Comparison of ENCODE assay signal across 8 cellular contexts in the genomic region with DNA sequence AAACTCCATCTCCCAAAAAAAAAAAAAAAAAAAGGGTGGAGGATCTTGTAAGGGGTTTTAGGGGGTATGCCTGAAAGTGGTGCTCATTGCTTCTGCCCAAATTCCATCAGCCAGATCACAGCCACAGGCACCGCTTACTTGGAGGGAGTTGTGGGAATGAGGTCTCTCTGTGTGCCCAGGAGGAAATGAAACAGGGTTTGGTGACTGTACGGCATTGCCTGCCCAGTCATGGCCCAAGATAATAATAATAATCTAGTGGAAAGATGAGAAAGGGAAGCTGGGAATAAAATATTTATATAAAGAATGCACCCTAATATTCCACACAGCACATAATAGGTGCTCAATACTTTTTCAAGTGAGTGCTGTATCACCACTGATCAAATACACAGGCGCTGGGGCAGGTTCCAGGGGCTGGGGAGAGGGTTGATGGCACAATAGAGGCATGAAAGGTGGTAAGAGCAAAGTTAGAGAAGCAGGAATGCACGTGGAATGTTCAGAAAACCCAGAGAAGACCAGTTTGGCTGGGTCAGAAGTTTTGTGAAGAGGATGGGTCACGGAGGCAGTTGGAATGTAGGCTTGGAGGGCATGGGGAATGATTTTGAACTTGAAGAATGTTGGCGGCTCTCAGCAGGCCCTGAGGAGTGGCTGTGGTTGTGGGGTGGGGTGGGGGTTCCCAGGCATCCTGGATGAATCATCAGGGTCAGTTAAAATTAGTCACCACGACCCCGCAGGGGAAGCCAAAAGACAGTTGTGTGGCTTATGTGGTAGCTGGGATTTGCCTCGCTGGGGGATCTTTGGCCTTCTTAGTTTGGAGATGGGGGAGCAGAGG. TPM values are rescaled to one million over a fixed set of nuclear protein-coding genes. Genes with fewer than 3 reads are reported as not detected.
DNase-seq lines count a peak whose midpoint lies in the region; ATAC-seq and TF ChIP-seq lines count a peak whose summit lies in the region.

No MANE protein-coding gene starts in this region.

- H3K27me3 Mint-ChIP-seq in activated T-helper 2 cell treated with anti-CD3 and anti-CD28 coated beads, Interferon-gamma antibody, Interleukin-2, Interleukin-4, amounts not matched to agents 10 μg/mL and 5 μg/mL and 100 μg/mL, durations not matched to agents 14 hours and 24 hours and 36 hours (ENCODE audit: low read depth) = peaks cover 10% of the 10 kb centered on the region

- H3K9me3 ChIP-seq in DND-41 (ENCODE audit: insufficient read depth, low read length, severe bottlenecking) = no peaks in the 10 kb centered on the region
- no peaks in the 10 kb centered on the region for H3K9me3 ChIP-seq in right atrium auricular region

- H3K27ac ChIP-seq in DND-41 (ENCODE audit: low read length) (no peak overlapping the region), right atrium auricular region (peak overlapping the region; percentile 42 to 75)

- H3K4me3 Mint-ChIP-seq in activated T-helper 2 cell treated with anti-CD3 and anti-CD28 coated beads, Interferon-gamma antibody, Interleukin-2, Interleukin-4, amounts not matched to agents 10 μg/mL and 5 μg/mL and 100 μg/mL, durations not matched to agents 14 hours and 24 hours and 36 hours (ENCODE audit: low read depth) = no peak overlapping the region

- H3K79me2 ChIP-seq in DND-41 (ENCODE audit: insufficient read depth, low read length) = no peaks in the 10 kb centered on the region

- no peak for TF ChIP-seq CTCF in DND-41 (IDR thresholded peaks at IDR 0.05; ENCODE audit: borderline replicate concordance, extremely low read depth, low read length, poor library complexity, severe bottlenecking)
- TF ChIP-seq CTCF in NB4 (IDR thresholded peaks at IDR 0.05; ENCODE audit: low read depth, low read length) = no peak
- TF ChIP-seq CTCF in right atrium auricular region (IDR thresholded peaks at IDR 0.05) = no peak

- H3K9me3 Mint-ChIP-seq in activated T-helper 2 cell treated with anti-CD3 and anti-CD28 coated beads, Interferon-gamma antibody, Interleukin-2, Interleukin-4, amounts not matched to agents 10 μg/mL and 5 μg/mL and 100 μg/mL, durations not matched to agents 14 hours and 24 hours and 36 hours = peaks cover 4% of the 10 kb centered on the region

- H3K27me3 ChIP-seq in DND-41 (ENCODE audit: insufficient read depth, low read length, poor library complexity) = no peaks in the 10 kb centered on the region
- H3K27me3 ChIP-seq in right atrium auricular region = no peaks in the 10 kb centered on the region

- no peak overlapping the region for H3K9ac ChIP-seq in DND-41 (ENCODE audit: low read depth, low read length)

- H2AFZ ChIP-seq in DND-41 (ENCODE audit: low read depth, low read length) = no peak overlapping the region

- DNase-seq in DND-41 (peak; percentile 16), NB4 (ENCODE audit: low read depth) (peak; percentile 93), right atrium auricular region (ENCODE audit: low spot score) (peak; percentile 91), NCI-H446 treated with DMSO at 0.1 percent for 48 hours (lab: John Stamatoyannopoulos, UW) (no peak), NCI-H510A treated with DMSO at 0.1 percent for 48 hours (lab: John Stamatoyannopoulos, UW) (no peak), DMS 273 (lab: John Stamatoyannopoulos, UW; ENCODE audit: unreplicated experiment) (no peak)
- DNase-seq in activated T-helper 2 cell treated with anti-CD3 and anti-CD28 coated beads, Interferon-gamma antibody, Interleukin-2, Interleukin-4, amounts not matched to agents 10 μg/mL and 5 μg/mL and 100 μg/mL, durations not matched to agents 14 hours and 24 hours and 36 hours (ENCODE audit: low spot score) = peak; percentile 44
- peak; percentile 51 to 59 for DNase-seq in stimulated activated CD4-positive, alpha-beta T cell treated with anti-CD3 and anti-CD28 coated beads, Interleukin-2, amount 100 ng/mL, for 24 hours

- ATAC-seq in DND-41 (ENCODE audit: insufficient read depth, low read depth) = peak; percentile 27; the same call in 1 of the 3 replicates

- intact Hi-C loops in activated T-helper 2 cell treated with anti-CD3 and anti-CD28 coated beads, Interferon-gamma antibody, Interleukin-2, Interleukin-4, amounts not matched to agents 10 μg/mL and 5 μg/mL and 100 μg/mL, durations not matched to agents 14 hours and 24 hours and 36 hours (cut with micrococcal nuclease) = loop anchor here (1.0 to 5.0 kb wide), 6 partner anchors 19 to 438 kb away; a partner anchor contains a TSS

- peak overlapping the region; percentile 63 for H3K27ac Mint-ChIP-seq in activated T-helper 2 cell treated with anti-CD3 and anti-CD28 coated beads, Interferon-gamma antibody, Interleukin-2, Interleukin-4, amounts not matched to agents 10 μg/mL and 5 μg/mL and 100 μg/mL, durations not matched to agents 14 hours and 24 hours and 36 hours

- H4K20me1 ChIP-seq in DND-41 (ENCODE audit: insufficient read depth, low read length) = no peaks in the 10 kb centered on the region; the same call in 1 of the 2 replicates

- H3K36me3 Mint-ChIP-seq in activated T-helper 2 cell treated with anti-CD3 and anti-CD28 coated beads, Interferon-gamma antibody, Interleukin-2, Interleukin-4, amounts not matched to agents 10 μg/mL and 5 μg/mL and 100 μg/mL, durations not matched to agents 14 hours and 24 hours and 36 hours (ENCODE audit: low read depth) = peaks cover 3% of the 10 kb centered on the region

- H3K4me3 ChIP-seq in DND-41 (ENCODE audit: low read depth in 1 of 2, low read length in 2 of 2) = no peak overlapping the region
- no peak overlapping the region for H3K4me3 ChIP-seq in NB4 (ENCODE audit: low read depth, low read length)
- no peak overlapping the region for H3K4me3 ChIP-seq in right atrium auricular region

- H3K36me3 ChIP-seq in DND-41 (ENCODE audit: insufficient read depth, low read length) (no peaks in the 10 kb centered on the region), right atrium auricular region (no peaks in the 10 kb centered on the region)

- no peak for TF ChIP-seq POLR2A in NB4 (IDR thresholded peaks at IDR 0.05; ENCODE audit: extremely low read depth, insufficient read length)

- H3K4me2 ChIP-seq in DND-41 (ENCODE audit: insufficient read depth, low read length) = no peak overlapping the region

- no peaks in the 10 kb centered on the region for H3K4me1 ChIP-seq in DND-41 (ENCODE audit: insufficient read depth, low read length)
- peaks cover 0 to 20% of the 10 kb centered on the region in 2 donors for H3K4me1 ChIP-seq in right atrium auricular region

- H3K4me1 Mint-ChIP-seq in activated T-helper 2 cell treated with anti-CD3 and anti-CD28 coated beads, Interferon-gamma antibody, Interleukin-2, Interleukin-4, amounts not matched to agents 10 μg/mL and 5 μg/mL and 100 μg/mL, durations not matched to agents 14 hours and 24 hours and 36 hours (ENCODE audit: low read depth) = peaks cover 38% of the 10 kb centered on the region

RNA-seq across cellular contexts. Expression of a gene that starts 12.5 kb away (rescaled TPM):
- total RNA-seq in activated T-helper 2 cell treated with anti-CD3 and anti-CD28 coated beads, Interferon-gamma antibody, Interleukin-2, Interleukin-4, amounts not matched to agents 10 μg/mL and 5 μg/mL and 100 μg/mL, durations not matched to agents 14 hours and 24 hours and 36 hours = 0.50 and 0.67 TPM in 2 replicates
- 1,000 to 10,000 TPM; 6,650 to 9,762 TPM for total RNA-seq in right atrium auricular region

RNA-seq across cellular contexts. Expression of a gene that starts 18.6 kb away (rescaled TPM):
- total RNA-seq in activated T-helper 2 cell treated with anti-CD3 and anti-CD28 coated beads, Interferon-gamma antibody, Interleukin-2, Interleukin-4, amounts not matched to agents 10 μg/mL and 5 μg/mL and 100 μg/mL, durations not matched to agents 14 hours and 24 hours and 36 hours = 21.2 and 21.9 TPM in 2 replicates
- 1 to 10 TPM; 7.5 to 8.5 TPM for total RNA-seq in right atrium auricular region

Comparison
In these comparisons a context has a peak if more than half of its experiments do, and no peak if none do; other contexts are left out.
1. DNase-seq: peak in DND-41 (single experiment), NB4 (single experiment), activated T-helper 2 cell treated with anti-CD3 and anti-CD28 coated beads, Interferon-gamma antibody, Interleukin-2, Interleukin-4, amounts not matched to agents 10 μg/mL and 5 μg/mL and 100 μg/mL, durations not matched to agents 14 hours and 24 hours and 36 hours (single experiment), right atrium auricular region (single experiment) and stimulated activated CD4-positive, alpha-beta T cell treated with anti-CD3 and anti-CD28 coated beads, Interleukin-2, amount 100 ng/mL, for 24 hours (2 of 2); none in NCI-H446 treated with DMSO at 0.1 percent for 48 hours (single experiment), NCI-H510A treated with DMSO at 0.1 percent for 48 hours (single experiment) and DMS 273 (single experiment).
2. RNA of a gene that starts 12.5 kb away (total RNA-seq): 6,650 to 9,762 TPM in right atrium auricular region; 0.50 to 0.67 TPM in activated T-helper 2 cell treated with anti-CD3 and anti-CD28 coated beads, Interferon-gamma antibody, Interleukin-2, Interleukin-4, amounts not matched to agents 10 μg/mL and 5 μg/mL and 100 μg/mL, durations not matched to agents 14 hours and 24 hours and 36 hours; every median in the first group is over 1,000 times any median in the second.